ENCODE assay signal across 10 cellular contexts in genomic region chr22:23142546-23143105, GRCh38. TPM values are rescaled to one million over a fixed set of nuclear protein-coding genes. Genes with fewer than 3 reads are reported as not detected.
DNase-seq lines count a peak whose midpoint lies in the region; ATAC-seq lines count a peak whose summit lies in the region.
"Had no signal": no experiment of that assay in that cellular context is flagged by ENCODE, and none has a peak within 500 bp of the region (broad histone marks: within the 10 kb centered on the region; RNA-seq: fewer than 3 reads in every experiment).

No MANE protein-coding gene starts in this region.

- DNase-seq in activated CD4-positive, alpha-beta T cell treated with anti-CD3 and anti-CD28 coated beads, Interleukin-2, amount 10 ng/mL, durations not matched to agents 24 days and 14 days = no peak
- DNase-seq in activated CD4-positive, alpha-beta T cell treated with anti-CD3 and anti-CD28 coated beads, Interleukin-2, amount 50 U/mL, for 48 hours = no peak
- DNase-seq in activated T-helper 1 cell treated with anti-CD3 and anti-CD28 coated beads, Interleukin-12 subunit alpha, Interleukin-12 subunit beta, Interleukin-2, Interleukin-4 antibody, amounts not matched to agents 30 ng/mL and 10 ng/mL and 1 ng/mL, durations not matched to agents 14 hours and 24 hours and 36 hours (ENCODE audit: low spot score) = no peak
- DNase-seq in immature natural killer cell (no peak), C1 segment of cervical spinal cord (lab: John Stamatoyannopoulos, UW) (no peak), activated gamma-delta T cell (lab: John Stamatoyannopoulos, UW) (no peak)
- DNase-seq in stimulated activated naive B cell treated with anti-CD40 and anti-IgM and Interleukin-4, amounts not matched to agents 10 μg/mL and 1 μg/mL and 100 μg/mL, for 72 hours = no peak
- no peak for DNase-seq in stimulated activated naive CD4-positive, alpha-beta T cell treated with Interleukin-2 at 50 U/mL for 16 hours (lab: John Stamatoyannopoulos, UW)

- ATAC-seq in stimulated activated naive B cell treated with anti-CD40 and anti-IgM and Interleukin-4, amounts not matched to agents 10 μg/mL and 1 μg/mL and 100 μg/mL, for 72 hours (replicated peaks) = no peak

- H3K27me3 Mint-ChIP-seq in activated CD4-positive, alpha-beta T cell treated with anti-CD3 and anti-CD28 coated beads, Interleukin-2, amount 10 ng/mL, durations not matched to agents 24 days and 14 days = peaks cover 2% of the 10 kb centered on the region
- peaks cover 2% of the 10 kb centered on the region for H3K27me3 Mint-ChIP-seq in activated T-helper 1 cell treated with anti-CD3 and anti-CD28 coated beads, Interleukin-12 subunit alpha, Interleukin-12 subunit beta, Interleukin-2, Interleukin-4 antibody, amounts not matched to agents 30 ng/mL and 10 ng/mL and 1 ng/mL, durations not matched to agents 14 hours and 24 hours and 36 hours (ENCODE audit: insufficient read depth)
- peaks cover 17 to 48% (median 43%) of the 10 kb centered on the region in 3 donors for H3K27me3 Mint-ChIP-seq in immature natural killer cell (ENCODE audit: low read depth in 3 of 3)
- H3K27me3 Mint-ChIP-seq in stimulated activated naive B cell treated with anti-CD40 and anti-IgM and Interleukin-4, amounts not matched to agents 10 μg/mL and 1 μg/mL and 100 μg/mL, for 72 hours = no peaks in the 10 kb centered on the region

- no peaks in the 10 kb centered on the region for H3K36me3 Mint-ChIP-seq in activated CD4-positive, alpha-beta T cell treated with anti-CD3 and anti-CD28 coated beads, Interleukin-2, amount 10 ng/mL, durations not matched to agents 24 days and 14 days (ENCODE audit: low read depth)
- H3K36me3 Mint-ChIP-seq in activated T-helper 1 cell treated with anti-CD3 and anti-CD28 coated beads, Interleukin-12 subunit alpha, Interleukin-12 subunit beta, Interleukin-2, Interleukin-4 antibody, amounts not matched to agents 30 ng/mL and 10 ng/mL and 1 ng/mL, durations not matched to agents 14 hours and 24 hours and 36 hours (ENCODE audit: low read depth) = no peaks in the 10 kb centered on the region
- H3K36me3 Mint-ChIP-seq in immature natural killer cell = no peaks in the 10 kb centered on the region
- H3K36me3 Mint-ChIP-seq in stimulated activated naive B cell treated with anti-CD40 and anti-IgM and Interleukin-4, amounts not matched to agents 10 μg/mL and 1 μg/mL and 100 μg/mL, for 72 hours = no peaks in the 10 kb centered on the region

- no peaks in the 10 kb centered on the region for H3K9me3 Mint-ChIP-seq in activated CD4-positive, alpha-beta T cell treated with anti-CD3 and anti-CD28 coated beads, Interleukin-2, amount 10 ng/mL, durations not matched to agents 24 days and 14 days
- no peaks in the 10 kb centered on the region for H3K9me3 Mint-ChIP-seq in activated T-helper 1 cell treated with anti-CD3 and anti-CD28 coated beads, Interleukin-12 subunit alpha, Interleukin-12 subunit beta, Interleukin-2, Interleukin-4 antibody, amounts not matched to agents 30 ng/mL and 10 ng/mL and 1 ng/mL, durations not matched to agents 14 hours and 24 hours and 36 hours
- no peaks in the 10 kb centered on the region for H3K9me3 Mint-ChIP-seq in immature natural killer cell
- no peaks in the 10 kb centered on the region for H3K9me3 Mint-ChIP-seq in stimulated activated naive B cell treated with anti-CD40 and anti-IgM and Interleukin-4, amounts not matched to agents 10 μg/mL and 1 μg/mL and 100 μg/mL, for 72 hours

- intact Hi-C loops in activated CD4-positive, alpha-beta T cell treated with anti-CD3 and anti-CD28 coated beads, Interleukin-2, amount 10 ng/mL, durations not matched to agents 24 days and 14 days (cut with micrococcal nuclease) = loop anchor here (5.0 kb wide), 1 partner anchor 130 kb away; no protein-coding TSS in a partner anchor
- intact Hi-C loops in activated T-helper 1 cell treated with anti-CD3 and anti-CD28 coated beads, Interleukin-12 subunit alpha, Interleukin-12 subunit beta, Interleukin-2, Interleukin-4 antibody, amounts not matched to agents 30 ng/mL and 10 ng/mL and 1 ng/mL, durations not matched to agents 14 hours and 24 hours and 36 hours (cut with micrococcal nuclease) = loop anchor here (1.0 to 5.0 kb wide), 6 partner anchors 38 to 275 kb away; partner anchors contain the start of genes BCR and GNAZ

- H3K4me3 Mint-ChIP-seq in activated CD4-positive, alpha-beta T cell treated with anti-CD3 and anti-CD28 coated beads, Interleukin-2, amount 10 ng/mL, durations not matched to agents 24 days and 14 days = peak overlapping the region; percentile 74
- H3K4me3 Mint-ChIP-seq in activated T-helper 1 cell treated with anti-CD3 and anti-CD28 coated beads, Interleukin-12 subunit alpha, Interleukin-12 subunit beta, Interleukin-2, Interleukin-4 antibody, amounts not matched to agents 30 ng/mL and 10 ng/mL and 1 ng/mL, durations not matched to agents 14 hours and 24 hours and 36 hours = peak overlapping the region; percentile 48
- H3K4me3 Mint-ChIP-seq in immature natural killer cell = peak overlapping the region; percentile 74 to 85 (median 81)
- H3K4me3 Mint-ChIP-seq in stimulated activated naive B cell treated with anti-CD40 and anti-IgM and Interleukin-4, amounts not matched to agents 10 μg/mL and 1 μg/mL and 100 μg/mL, for 72 hours = peak overlapping the region; percentile 75 to 76

- H3K4me1 Mint-ChIP-seq in activated CD4-positive, alpha-beta T cell treated with anti-CD3 and anti-CD28 coated beads, Interleukin-2, amount 10 ng/mL, durations not matched to agents 24 days and 14 days = peaks cover 46% of the 10 kb centered on the region
- H3K4me1 Mint-ChIP-seq in activated T-helper 1 cell treated with anti-CD3 and anti-CD28 coated beads, Interleukin-12 subunit alpha, Interleukin-12 subunit beta, Interleukin-2, Interleukin-4 antibody, amounts not matched to agents 30 ng/mL and 10 ng/mL and 1 ng/mL, durations not matched to agents 14 hours and 24 hours and 36 hours (ENCODE audit: low read depth) = peaks cover 38% of the 10 kb centered on the region
- peaks cover 78 to 89% of the 10 kb centered on the region in 2 donors for H3K4me1 Mint-ChIP-seq in immature natural killer cell
- H3K4me1 Mint-ChIP-seq in stimulated activated naive B cell treated with anti-CD40 and anti-IgM and Interleukin-4, amounts not matched to agents 10 μg/mL and 1 μg/mL and 100 μg/mL, for 72 hours = peaks cover 36 to 56% of the 10 kb centered on the region in 2 donors

- peak overlapping the region; percentile 88 for H3K27ac Mint-ChIP-seq in activated CD4-positive, alpha-beta T cell treated with anti-CD3 and anti-CD28 coated beads, Interleukin-2, amount 10 ng/mL, durations not matched to agents 24 days and 14 days
- peak overlapping the region; percentile 79 for H3K27ac Mint-ChIP-seq in activated T-helper 1 cell treated with anti-CD3 and anti-CD28 coated beads, Interleukin-12 subunit alpha, Interleukin-12 subunit beta, Interleukin-2, Interleukin-4 antibody, amounts not matched to agents 30 ng/mL and 10 ng/mL and 1 ng/mL, durations not matched to agents 14 hours and 24 hours and 36 hours
- H3K27ac Mint-ChIP-seq in immature natural killer cell = peak overlapping the region; percentile 91 to 99 (median 96)
- H3K27ac Mint-ChIP-seq in stimulated activated naive B cell treated with anti-CD40 and anti-IgM and Interleukin-4, amounts not matched to agents 10 μg/mL and 1 μg/mL and 100 μg/mL, for 72 hours = peak overlapping the region; percentile 87

RNA-seq across cellular contexts. Expression of gene RSPH14, which starts 0.8 kb away (rescaled TPM):
- total RNA-seq in activated CD4-positive, alpha-beta T cell treated with anti-CD3 and anti-CD28 coated beads, Interleukin-2, amount 10 ng/mL, durations not matched to agents 24 days and 14 days = not detected in 2 replicates
- total RNA-seq in activated T-helper 1 cell treated with anti-CD3 and anti-CD28 coated beads, Interleukin-12 subunit alpha, Interleukin-12 subunit beta, Interleukin-2, Interleukin-4 antibody, amounts not matched to agents 30 ng/mL and 10 ng/mL and 1 ng/mL, durations not matched to agents 14 hours and 24 hours and 36 hours = not detected in 2 replicates
- polyA plus RNA-seq in immature natural killer cell = under 1 TPM in 2 of 3 donors, not detected in 1; 0.26 to 0.66 TPM
- total RNA-seq: cardiac septum, subcutaneous adipose tissue had no signal

RNA-seq across cellular contexts. Expression of gene RAB36, which starts 2.7 kb away (rescaled TPM):
- total RNA-seq in activated CD4-positive, alpha-beta T cell treated with anti-CD3 and anti-CD28 coated beads, Interleukin-2, amount 10 ng/mL, durations not matched to agents 24 days and 14 days = not detected in 2 replicates
- total RNA-seq in activated T-helper 1 cell treated with anti-CD3 and anti-CD28 coated beads, Interleukin-12 subunit alpha, Interleukin-12 subunit beta, Interleukin-2, Interleukin-4 antibody, amounts not matched to agents 30 ng/mL and 10 ng/mL and 1 ng/mL, durations not matched to agents 14 hours and 24 hours and 36 hours = 0.08 TPM in 1 of 2 replicates, not detected in the other
- 1 to 10 TPM in 2 of 3 donors, not detected in 1; 1.8 to 3.7 TPM for polyA plus RNA-seq in immature natural killer cell

RNA-seq across cellular contexts. Expression of gene BCR, which starts 37.7 kb away (rescaled TPM):
- 45.1 and 47.4 TPM in 2 replicates for total RNA-seq in activated CD4-positive, alpha-beta T cell treated with anti-CD3 and anti-CD28 coated beads, Interleukin-2, amount 10 ng/mL, durations not matched to agents 24 days and 14 days
- total RNA-seq in activated T-helper 1 cell treated with anti-CD3 and anti-CD28 coated beads, Interleukin-12 subunit alpha, Interleukin-12 subunit beta, Interleukin-2, Interleukin-4 antibody, amounts not matched to agents 30 ng/mL and 10 ng/mL and 1 ng/mL, durations not matched to agents 14 hours and 24 hours and 36 hours = 56.8 and 62.0 TPM in 2 replicates
- 10 to 100 TPM in 1 of 3 donors, 1 to 10 TPM in 2; 4.1 to 12.5 (median 5.6) TPM for polyA plus RNA-seq in immature natural killer cell
